ENCODE assay signal across 9 cellular contexts in genomic region chr2:233081232-233081730, GRCh38. TPM values are rescaled to one million over a fixed set of nuclear protein-coding genes. Genes with fewer than 3 reads are reported as not detected.
DNase-seq lines count a peak whose midpoint lies in the region; ATAC-seq and TF ChIP-seq lines count a peak whose summit lies in the region.
"Had no signal": no experiment of that assay in that cellular context is flagged by ENCODE, and none has a peak within 500 bp of the region (broad histone marks: within the 10 kb centered on the region; RNA-seq: fewer than 3 reads in every experiment).

No MANE protein-coding gene starts in this region.

- intact Hi-C loops in dorsolateral prefrontal cortex (cut with DNase I) = no loop called here

- no peaks in the 10 kb centered on the region for H3K27me3 Mint-ChIP-seq in T-helper 2 cell treated with Interferon-gamma antibody and Interleukin-4, amounts not matched to agents 5 μg/mL and 100 μg/mL, for 36 hours (ENCODE audit: low read depth)
- no peaks in the 10 kb centered on the region for H3K27me3 Mint-ChIP-seq in stimulated activated naive CD8-positive, alpha-beta T cell treated with anti-CD3 and anti-CD28 coated beads, Interleukin-15, amount 100 ng/mL, for 72 hours

- peak overlapping the region in 43 of 59 donors; percentile 7 to 91 (median 81) for H3K27ac ChIP-seq in dorsolateral prefrontal cortex

- peak; percentile 69 for DNase-seq in T-helper 2 cell treated with Interferon-gamma antibody and Interleukin-4, amounts not matched to agents 5 μg/mL and 100 μg/mL, for 36 hours (ENCODE audit: low spot score)
- DNase-seq in dorsolateral prefrontal cortex (peak in 2 of 10 donors; percentile 32 to 41), foreskin melanocyte (no peak), mucosa of gallbladder (ENCODE audit: low spot score) (no peak), SK-N-DZ (ENCODE audit: low spot score) (no peak), iPS-NIHi11 (ENCODE audit: low spot score) (no peak)
- peak; percentile 45 to 84 for DNase-seq in stimulated activated naive CD8-positive, alpha-beta T cell treated with anti-CD3 and anti-CD28 coated beads, Interleukin-15, amount 100 ng/mL, for 72 hours

- peaks cover 61% of the 10 kb centered on the region for H3K36me3 Mint-ChIP-seq in T-helper 2 cell treated with Interferon-gamma antibody and Interleukin-4, amounts not matched to agents 5 μg/mL and 100 μg/mL, for 36 hours (ENCODE audit: low read depth)

- peaks cover 73% of the 10 kb centered on the region for H3K4me1 Mint-ChIP-seq in T-helper 2 cell treated with Interferon-gamma antibody and Interleukin-4, amounts not matched to agents 5 μg/mL and 100 μg/mL, for 36 hours (ENCODE audit: low read depth)
- peaks cover 84% of the 10 kb centered on the region for H3K4me1 Mint-ChIP-seq in stimulated activated naive CD8-positive, alpha-beta T cell treated with anti-CD3 and anti-CD28 coated beads, Interleukin-15, amount 100 ng/mL, for 72 hours

- H3K4me3 Mint-ChIP-seq in T-helper 2 cell treated with Interferon-gamma antibody and Interleukin-4, amounts not matched to agents 5 μg/mL and 100 μg/mL, for 36 hours = peak overlapping the region; percentile 81
- H3K4me3 Mint-ChIP-seq in stimulated activated naive CD8-positive, alpha-beta T cell treated with anti-CD3 and anti-CD28 coated beads, Interleukin-15, amount 100 ng/mL, for 72 hours = peak overlapping the region; percentile 76 to 78

- H3K4me3 ChIP-seq in dorsolateral prefrontal cortex = no peak overlapping the region

- H3K27ac Mint-ChIP-seq in T-helper 2 cell treated with Interferon-gamma antibody and Interleukin-4, amounts not matched to agents 5 μg/mL and 100 μg/mL, for 36 hours = peak overlapping the region; percentile 90
- peak overlapping the region; percentile 94 to 97 for H3K27ac Mint-ChIP-seq in stimulated activated naive CD8-positive, alpha-beta T cell treated with anti-CD3 and anti-CD28 coated beads, Interleukin-15, amount 100 ng/mL, for 72 hours

- ATAC-seq in GM21723 (IDR thresholded peaks at IDR 0.05; ENCODE audit: unreplicated experiment) = peak; percentile 10
- ATAC-seq in stimulated activated naive CD8-positive, alpha-beta T cell treated with anti-CD3 and anti-CD28 coated beads, Interleukin-15, amount 100 ng/mL, for 72 hours = peak; percentile 86

- no peaks in the 10 kb centered on the region for H3K27me3 ChIP-seq in dorsolateral prefrontal cortex

- H3K9me3 Mint-ChIP-seq in T-helper 2 cell treated with Interferon-gamma antibody and Interleukin-4, amounts not matched to agents 5 μg/mL and 100 μg/mL, for 36 hours = no peaks in the 10 kb centered on the region
- H3K9me3 Mint-ChIP-seq in stimulated activated naive CD8-positive, alpha-beta T cell treated with anti-CD3 and anti-CD28 coated beads, Interleukin-15, amount 100 ng/mL, for 72 hours = no peaks in the 10 kb centered on the region

- no peak for TF ChIP-seq CTCF in dorsolateral prefrontal cortex (IDR thresholded peaks at IDR 0.05 in 54 of 56, conservative IDR thresholded peaks at IDR 0.05 in 2 of 56; ENCODE audit: low read depth in 1 of 56, partially characterized antibody in 56 of 56)

RNA-seq across cellular contexts. Expression of gene INPP5D, which starts 21.1 kb away (rescaled TPM):
- total RNA-seq in dorsolateral prefrontal cortex = 10 to 100 TPM in 117 of 120 experiments, 1 to 10 TPM in 3; 5.0 to 38.5 (median 18.8) TPM
- 30.4 TPM for total RNA-seq in mucosa of gallbladder
- polyA plus RNA-seq in SK-N-DZ (2014; cell fraction: cytosol; rRNA removed) = not detected in 2 replicates
- polyA plus RNA-seq in SK-N-DZ (2014; cell fraction: nucleus; rRNA removed) = not detected in 2 replicates

RNA-seq across cellular contexts. Expression of gene NEU2, which starts 48.8 kb away (rescaled TPM):
- total RNA-seq in dorsolateral prefrontal cortex = not detected
- total RNA-seq in mucosa of gallbladder = not detected
- polyA plus RNA-seq in SK-N-DZ (2014; cell fraction: cytosol; rRNA removed) = not detected in 2 replicates
- polyA plus RNA-seq in SK-N-DZ (2014; cell fraction: nucleus; rRNA removed) = not detected in 2 replicates
- total RNA-seq: SK-MEL-5 had no signal

Comparison
In these comparisons a context has a peak if more than half of its experiments do, and no peak if none do; other contexts are left out.
1. DNase-seq: peak in T-helper 2 cell treated with Interferon-gamma antibody and Interleukin-4, amounts not matched to agents 5 μg/mL and 100 μg/mL, for 36 hours (single experiment) and stimulated activated naive CD8-positive, alpha-beta T cell treated with anti-CD3 and anti-CD28 coated beads, Interleukin-15, amount 100 ng/mL, for 72 hours (2 of 2); none in foreskin melanocyte (single experiment), mucosa of gallbladder (single experiment), SK-N-DZ (single experiment) and iPS-NIHi11 (single experiment).